In genomic region chr9:107087256-107087655, GRCh38 we compare ENCODE assay signal across 18 cellular contexts.
A peak's percentile ranks its signal among the peaks of the same experiment; 100 is the strongest.
DNase-seq lines count a peak whose midpoint lies in the region; ATAC-seq and TF ChIP-seq lines count a peak whose summit lies in the region.
"Had no signal": no experiment of that assay in that cellular context is flagged by ENCODE, and none has a peak within 500 bp of the region (broad histone marks: within the 10 kb centered on the region; RNA-seq: fewer than 3 reads in every experiment).

No MANE protein-coding gene starts in this region.

- TF ChIP-seq EP300 in esophagus muscularis mucosa (IDR thresholded peaks at IDR 0.05) (no peak), tibial nerve (IDR thresholded peaks at IDR 0.05) (no peak)

- H3K4me1 ChIP-seq in cardiac muscle cell (ENCODE audit: low read depth): no peaks in the 10 kb centered on the region
- H3K4me1 ChIP-seq in right cardiac atrium (ENCODE audit: control insufficient read depth, insufficient read depth, low read length): no peaks in the 10 kb centered on the region
- no peaks in the 10 kb centered on the region for H3K4me1 ChIP-seq in esophagus muscularis mucosa
- no peaks in the 10 kb centered on the region for H3K4me1 ChIP-seq in tibial nerve
- H3K4me1 ChIP-seq: BLaER1 treated with 17β-estradiol and CSF1 and Interleukin-3, amounts not matched to agents 10 nM and 100 nM had no signal

- no peak overlapping the region for H3K27ac Mint-ChIP-seq in natural killer cell
- H3K27ac Mint-ChIP-seq: CD8-positive, alpha-beta memory T cell had no signal

- H3K4me3 ChIP-seq in cardiac muscle cell (no peak overlapping the region), right cardiac atrium (ENCODE audit: low read length) (no peak overlapping the region), WERI-Rb-1 (ENCODE audit: low read depth, low read length) (no peak overlapping the region), fibroblast of pulmonary artery (replicated peaks; ENCODE audit: low read depth, low read length) (no peak overlapping the region), esophagus muscularis mucosa (no peak overlapping the region), tibial nerve (no peak overlapping the region)
- H3K4me3 ChIP-seq: BLaER1 treated with 17β-estradiol and CSF1 and Interleukin-3, amounts not matched to agents 10 nM and 100 nM had no signal

- no peak for ATAC-seq in right cardiac atrium
- ATAC-seq in natural killer cell: no peak
- no peak for ATAC-seq in HG02678 (IDR thresholded peaks at IDR 0.05; ENCODE audit: unreplicated experiment)

- 73% methylated on average over 3 of the region's 3 CpGs for WGBS in right cardiac atrium
- 73% methylated on average over 3 of the region's 3 CpGs for WGBS in esophagus muscularis mucosa
- 92 to 93% methylated on average over 3 of the region's 3 CpGs for WGBS in tibial nerve, 2 donors

- H3K36me3 ChIP-seq in cardiac muscle cell (no peaks in the 10 kb centered on the region), WERI-Rb-1 (no peaks in the 10 kb centered on the region), esophagus muscularis mucosa (no peaks in the 10 kb centered on the region), tibial nerve (no peaks in the 10 kb centered on the region)
- H3K36me3 ChIP-seq: BLaER1 treated with 17β-estradiol and CSF1 and Interleukin-3, amounts not matched to agents 10 nM and 100 nM had no signal

- H3K27ac ChIP-seq in cardiac muscle cell (no peak overlapping the region), right cardiac atrium (ENCODE audit: low read length) (no peak overlapping the region), WERI-Rb-1 (no peak overlapping the region), esophagus muscularis mucosa (replicated peaks in 1 of 4) (no peak overlapping the region), tibial nerve (no peak overlapping the region)
- H3K27ac ChIP-seq: BLaER1 treated with 17β-estradiol and CSF1 and Interleukin-3, amounts not matched to agents 10 nM and 100 nM had no signal

- no peaks in the 10 kb centered on the region for H3K4me1 Mint-ChIP-seq in natural killer cell
- H3K4me1 Mint-ChIP-seq: CD8-positive, alpha-beta memory T cell had no signal

- H3K27me3 Mint-ChIP-seq in natural killer cell (ENCODE audit: low read depth in 2 of 2): peaks cover 14 to 17% of the 10 kb centered on the region in 2 donors

- H3K27me3 ChIP-seq in cardiac muscle cell: no peaks in the 10 kb centered on the region
- H3K27me3 ChIP-seq in right cardiac atrium (ENCODE audit: control insufficient read depth, insufficient read depth): peaks cover 2% of the 10 kb centered on the region
- H3K27me3 ChIP-seq in WERI-Rb-1 (ENCODE audit: insufficient read depth, low read depth, severe bottlenecking): no peaks in the 10 kb centered on the region
- H3K27me3 ChIP-seq in esophagus muscularis mucosa: no peaks in the 10 kb centered on the region
- no peaks in the 10 kb centered on the region for H3K27me3 ChIP-seq in tibial nerve
- H3K27me3 ChIP-seq: BLaER1 treated with 17β-estradiol and CSF1 and Interleukin-3, amounts not matched to agents 10 nM and 100 nM had no signal

- DNase-seq in cardiac muscle cell (ENCODE audit: low read depth in 1 of 2, low spot score in 1 of 2) (peak in 1 of 2 donors; percentile 10), right cardiac atrium (no peak), WERI-Rb-1 (no peak), fibroblast of pulmonary artery (ENCODE audit: low read depth) (peak; percentile 2), esophagus muscularis mucosa (ENCODE audit: extremely low spot score) (no peak), tibial nerve (ENCODE audit: low spot score in 2 of 2) (no peak), natural killer cell (no peak)
- DNase-seq: 8988T; CD8-positive, alpha-beta memory T cell; H7; NCI-H1436; NCI-H2029 treated with DMSO at 0.1 percent for 48 hours; NCI-H748 treated with DMSO at 0.1 percent for 48 hours; OCI-M1; RPMI8226; SIG-M5 had no signal

- TF ChIP-seq CTCF in cardiac muscle cell (IDR thresholded peaks at IDR 0.05; ENCODE audit: low read depth, low read length) (peak; percentile 15), WERI-Rb-1 (IDR thresholded peaks at IDR 0.05; ENCODE audit: low read depth, low read length) (peak; percentile 42; the same call in 1 of the 2 replicates), fibroblast of pulmonary artery (IDR thresholded peaks at IDR 0.05; ENCODE audit: low read length, missing control alignments) (peak; percentile 12), esophagus muscularis mucosa (IDR thresholded peaks at IDR 0.05) (no peak), tibial nerve (IDR thresholded peaks at IDR 0.05) (no peak), natural killer cell (IDR thresholded peaks at IDR 0.05) (no peak)

- TF ChIP-seq POLR2A in esophagus muscularis mucosa (IDR thresholded peaks at IDR 0.05; ENCODE audit: low read depth) (no peak), tibial nerve (IDR thresholded peaks at IDR 0.05) (no peak)

- H3K9me3 ChIP-seq in cardiac muscle cell (ENCODE audit: low read depth): no peaks in the 10 kb centered on the region
- H3K9me3 ChIP-seq in right cardiac atrium (ENCODE audit: control insufficient read depth, low read length): no peaks in the 10 kb centered on the region
- H3K9me3 ChIP-seq in WERI-Rb-1 (ENCODE audit: severe bottlenecking): no peaks in the 10 kb centered on the region
- H3K9me3 ChIP-seq in esophagus muscularis mucosa: no peaks in the 10 kb centered on the region
- H3K9me3 ChIP-seq in tibial nerve: peaks cover 0 to 8% (median 0%) of the 10 kb centered on the region in 4 donors

- H3K9me3 Mint-ChIP-seq in natural killer cell: no peaks in the 10 kb centered on the region

- peaks cover 8% of the 10 kb centered on the region for H3K36me3 Mint-ChIP-seq in natural killer cell
- H3K36me3 Mint-ChIP-seq: CD8-positive, alpha-beta memory T cell had no signal

- no peak overlapping the region for H3K4me3 Mint-ChIP-seq in natural killer cell
- H3K4me3 Mint-ChIP-seq: CD8-positive, alpha-beta memory T cell had no signal

- intact Hi-C loops in right cardiac atrium (cut with DNase I): no loop called here
- intact Hi-C loops in esophagus muscularis mucosa (cut with DNase I): no loop called here
- intact Hi-C loops in natural killer cell (cut with micrococcal nuclease): no loop called here

Comparison
In these comparisons a context has a peak if more than half of its experiments do, and no peak if none do; other contexts are left out.
1. CTCF ChIP-seq: peak in cardiac muscle cell (single experiment), WERI-Rb-1 (single experiment) and fibroblast of pulmonary artery (single experiment); none in esophagus muscularis mucosa (0 of 3), tibial nerve (0 of 5) and natural killer cell (single experiment).